In genomic region chr2:238439093-238439849, GRCh38 we compare ENCODE assay signal across 9 cellular contexts. TPM values are rescaled to one million over a fixed set of nuclear protein-coding genes. Genes with fewer than 3 reads are reported as not detected.
A peak's percentile ranks its signal among the peaks of the same experiment; 100 is the strongest.
DNase-seq lines count a peak whose midpoint lies in the region; ATAC-seq, FAIRE-seq and TF ChIP-seq lines count a peak whose summit lies in the region.
"Had no signal": no experiment of that assay in that cellular context is flagged by ENCODE, and none has a peak within 500 bp of the region (broad histone marks: within the 10 kb centered on the region; RNA-seq: fewer than 3 reads in every experiment).

No MANE protein-coding gene starts in this region.

- ATAC-seq in K562, result no peak
- peak; percentile 52 to 93 for ATAC-seq in upper lobe of left lung (ENCODE audit: low FRiP score in 2 of 2)
- no peak for ATAC-seq in GM21447 (IDR thresholded peaks at IDR 0.05; ENCODE audit: unreplicated experiment)

- TF ChIP-seq RAD21 in K562 (CRISPR knock-in tag; conservative IDR thresholded peaks at IDR 0.05 in 1 of 2, IDR thresholded peaks at IDR 0.05 in 1 of 2), result no peak

- DNase-seq in activated gamma-delta T cell treated with anti-CD3 and anti-CD28 coated beads, Interleukin-2, amount 50 U/mL, for 16 hours (ENCODE audit: low read depth), result peak; percentile 29
- DNase-seq in activated gamma-delta T cell (lab: John Stamatoyannopoulos, UW), result no peak
- no peak for DNase-seq in K562 (ENCODE audit: extremely low read depth in 1 of 4, low spot score in 3 of 4)
- no peak for DNase-seq in upper lobe of left lung
- DNase-seq in DMS114 treated with DMSO at 0.1 percent for 48 hours (lab: John Stamatoyannopoulos, UW; ENCODE audit: unreplicated experiment), result no peak
- DNase-seq in prostate gland (ENCODE audit: low spot score), result no peak

- H3K4me1 ChIP-seq in K562 (replicated peaks in 1 of 2; ENCODE audit: control insufficient read depth in 2 of 2, insufficient read depth in 2 of 2, low read length in 2 of 2) (peaks cover 3 to 14% of the 10 kb centered on the region in 2 experiments; a peak in 4 of 5 replicates), mucosa of stomach (ENCODE audit: control insufficient read depth, insufficient read depth, low read length) (peaks cover 10% of the 10 kb centered on the region), upper lobe of left lung (peaks cover 10 to 25% (median 14%) of the 10 kb centered on the region in 4 donors), prostate gland (replicated peaks) (no peaks in the 10 kb centered on the region)
- H3K4me1 ChIP-seq: BLaER1 had no signal

- peaks cover 15% of the 10 kb centered on the region; the same call in 1 of the 2 replicates for H4K20me1 ChIP-seq in K562 (replicated peaks; ENCODE audit: control insufficient read depth, insufficient read depth, low read length)

- TF ChIP-seq EP300 in K562 (IDR thresholded peaks at IDR 0.05; ENCODE audit: low read length), result no peak
- no peak for TF ChIP-seq EP300 in upper lobe of left lung (IDR thresholded peaks at IDR 0.05)

- H3K4me3 ChIP-seq in K562 (no peak overlapping the region), mucosa of stomach (ENCODE audit: low read length) (no peak overlapping the region), upper lobe of left lung (no peak overlapping the region), prostate gland (no peak overlapping the region)
- H3K4me3 ChIP-seq: BLaER1 had no signal

- TF ChIP-seq CTCF in K562 (IDR thresholded peaks at IDR 0.05 in 2 of 3, conservative IDR thresholded peaks at IDR 0.05 in 1 of 3; ENCODE audit: insufficient read depth in 2 of 3, low read depth in 1 of 3, low read length in 3 of 3) (no peak), upper lobe of left lung (IDR thresholded peaks at IDR 0.05) (no peak), prostate gland (IDR thresholded peaks at IDR 0.05) (no peak)

- no peak for FAIRE-seq in K562 (lab: Jason Lieb, UNC)

- no peaks in the 10 kb centered on the region for H3K27me3 ChIP-seq in K562 (ENCODE audit: control insufficient read depth in 2 of 2, insufficient read depth in 2 of 2, low read length in 2 of 2)
- H3K27me3 ChIP-seq in mucosa of stomach (ENCODE audit: control insufficient read depth, insufficient read depth, low read length), result no peaks in the 10 kb centered on the region
- H3K27me3 ChIP-seq in upper lobe of left lung, result no peaks in the 10 kb centered on the region
- no peaks in the 10 kb centered on the region for H3K27me3 ChIP-seq in prostate gland (replicated peaks; ENCODE audit: insufficient read depth)
- H3K27me3 ChIP-seq: BLaER1 had no signal

- H3K9me1 ChIP-seq in K562 (ENCODE audit: control insufficient read depth, insufficient read depth, low read length), result peaks cover 2% of the 10 kb centered on the region

- no peaks in the 10 kb centered on the region for H3K9me3 ChIP-seq in K562 (replicated peaks; ENCODE audit: control insufficient read depth, insufficient read depth, low read depth, low read length)
- H3K9me3 ChIP-seq in mucosa of stomach (ENCODE audit: control insufficient read depth, low read length), result no peaks in the 10 kb centered on the region
- no peaks in the 10 kb centered on the region for H3K9me3 ChIP-seq in upper lobe of left lung
- no peaks in the 10 kb centered on the region for H3K9me3 ChIP-seq in prostate gland
- H3K9me3 ChIP-seq: BLaER1 had no signal

- intact Hi-C loops in K562 (cut with micrococcal nuclease), result no loop called here
- intact Hi-C loops in prostate gland (cut with DNase I), result no loop called here

- CTCF ChIA-PET in K562 (lab: Yijun Ruan, JAX; ENCODE audit: low intra/inter-chr PET ratio), result no interaction called here

- H3K79me2 ChIP-seq in K562 (ENCODE audit: control insufficient read depth, insufficient read depth, low read length), result peaks cover 86% of the 10 kb centered on the region

- no TSS peak for BruUV-seq in K562 (replicated peaks; lab: Mats Ljungman, UMichigan)

- H2AFZ ChIP-seq in K562 (ENCODE audit: low read depth, low read length), result no peak overlapping the region

- H3K36me3 ChIP-seq in K562 (ENCODE audit: control insufficient read depth, insufficient read depth, low read length) (peaks cover 81% of the 10 kb centered on the region; the same call in 2 of the 3 replicates), mucosa of stomach (ENCODE audit: control insufficient read depth, insufficient read depth, low read length) (peaks cover 1% of the 10 kb centered on the region), upper lobe of left lung (peaks cover 10 to 55% (median 31%) of the 10 kb centered on the region in 4 donors), prostate gland (peaks cover 0 to 4% of the 10 kb centered on the region in 2 donors)

- in situ Hi-C loops in K562 (cut with MboI), result no loop called here

- 0 out of 4 replicates have a peak overlapping the region, but pooled peaks of 1 of the 2 experiments have one; percentile 20 for H3K9ac ChIP-seq in K562 (ENCODE audit: insufficient read depth in 1 of 2, low read depth in 2 of 2, low read length in 2 of 2)
- peak overlapping the region; percentile 2 for H3K9ac ChIP-seq in mucosa of stomach (ENCODE audit: low read length)
- H3K9ac ChIP-seq: BLaER1 had no signal

- POLR2A ChIA-PET in K562 (lab: Yijun Ruan, JAX), result interaction anchor here (0.8 to 1.2 kb wide), 2 partner anchors 8 to 10 kb away, joined by 3 read pairs; no protein-coding TSS in a partner anchor

- TF ChIP-seq POLR2A in K562 (conservative IDR thresholded peaks at IDR 0.05), result no peak
- TF ChIP-seq POLR2A in upper lobe of left lung (IDR thresholded peaks at IDR 0.05), result no peak
- no peak for TF ChIP-seq POLR2A in prostate gland (IDR thresholded peaks at IDR 0.05)

- 77% methylated on average over 22 of the region's 23 CpGs for WGBS in K562 (ENCODE audit: insufficient coverage, low coverage, missing lambda C conversion rate)
- WGBS in upper lobe of left lung, 2 donors, result 84% methylated on average over 23 of the region's 23 CpGs
- WGBS in prostate gland, result 62% methylated on average over 23 of the region's 23 CpGs

- no peak overlapping the region for H3K4me2 ChIP-seq in K562 (ENCODE audit: insufficient read depth, low read length)
- H3K4me2 ChIP-seq: BLaER1 had no signal

- H3K27ac ChIP-seq in K562 (ENCODE audit: extremely low read depth, low read depth, low read length) (no peak overlapping the region), upper lobe of left lung (peak overlapping the region in 2 of 4 donors; percentile 19 to 21), prostate gland (peak overlapping the region in 1 of 2 donors; percentile 26)
- H3K27ac ChIP-seq: BLaER1 had no signal

TF ChIP-seq in K562, 482 proteins besides CTCF, POLR2A, EP300 and RAD21 (continues in another document):
- TF ChIP-seq KAT2B (IDR thresholded peaks at IDR 0.05; ENCODE audit: low read depth, low read length) (no peak), ZNF75A (CRISPR knock-in tag; IDR thresholded peaks at IDR 0.05) (no peak), EWSR1 (IDR thresholded peaks at IDR 0.05; ENCODE audit: borderline replicate concordance, low read depth, partially characterized antibody) (no peak), FOSL1 (tag; conservative IDR thresholded peaks at IDR 0.05) (peak; percentile 79), ATF3 (IDR thresholded peaks at IDR 0.05) (peak; percentile 33; the same call in 1 of the 2 replicates), ATF3 (CRISPR knock-in tag; conservative IDR thresholded peaks at IDR 0.05) (no peak), ZSCAN32 (CRISPR knock-in tag; IDR thresholded peaks at IDR 0.05) (no peak), CHD2 (IDR thresholded peaks at IDR 0.05; ENCODE audit: low read depth, low read length) (no peak), BRD4 (IDR thresholded peaks at IDR 0.05) (no peak), KDM1A (IDR thresholded peaks at IDR 0.05) (no peak), NCOA6 (IDR thresholded peaks at IDR 0.05) (no peak), KAT8 (IDR thresholded peaks at IDR 0.05; ENCODE audit: low read depth) (no peak), SIN3B (IDR thresholded peaks at IDR 0.05; ENCODE audit: low read depth) (no peak), ZNF408 (CRISPR knock-in tag; IDR thresholded peaks at IDR 0.05; ENCODE audit: low read depth) (no peak)

RNA-seq across cellular contexts. Expression of gene ASB1, which starts 12.5 kb away (rescaled TPM):
- 69.7 and 90.0 TPM in 2 replicates for total RNA-seq in K562 (2011; cell fraction: chromatin; rRNA removed; ENCODE audit: low replicate concordance)
- total RNA-seq in K562 (2011; cell fraction: nucleolus; rRNA removed), result 54.0 and 56.1 TPM in 2 replicates
- 64.5 and 65.1 TPM in 2 replicates for total RNA-seq in K562 (2011; cell fraction: nucleoplasm; rRNA removed)
- total RNA-seq in K562 (2014; rRNA removed), result 32.0 and 37.5 TPM in 2 replicates
- 17.5 and 18.0 TPM in 2 replicates for total RNA-seq in K562 (2014; rRNA removed; fragmentation: Illumina TruSeq; extraction: Trizol)
- 18.2 and 20.1 TPM in 2 replicates for total RNA-seq in K562 (2015; rRNA removed; fragmentation: Illumina TruSeq; extraction: Trizol)
- 35.5 and 37.7 TPM in 2 replicates for total RNA-seq in K562 (2021)
- 23.9 and 26.4 TPM in 2 replicates for polyA plus RNA-seq in K562 (2011; rRNA removed)
- polyA plus RNA-seq in K562 (2011; cell fraction: cytosol; rRNA removed), result 25.8 and 40.3 TPM in 2 replicates
- polyA plus RNA-seq in K562 (2011; cell fraction: nucleus; rRNA removed), result 81.4 and 94.5 TPM in 2 replicates
- 22.4 and 22.9 TPM in 2 replicates for polyA plus RNA-seq in K562 (2012)
- polyA plus RNA-seq in K562 (2014; fragmentation: Illumina TruSeq; extraction: Trizol), result 27.5 and 34.9 TPM in 2 replicates
- polyA plus RNA-seq in K562 (2014; fragmentation: Nextera tagmentation; extraction: Ambion mirVana), result 1 to 10 TPM; 6.3 to 8.7 TPM
- 33.1 and 42.1 TPM in 2 replicates for polyA plus RNA-seq in K562 (2014; rRNA removed)
- 13.5 and 17.4 TPM in 2 replicates for polyA minus RNA-seq in K562 (2011; rRNA and poly(A)+ RNA removed)
- 20.6 and 22.0 TPM in 2 replicates for polyA minus RNA-seq in K562 (2011; cell fraction: cytosol; rRNA and poly(A)+ RNA removed)
- 21.3 and 22.2 TPM in 2 replicates for polyA minus RNA-seq in K562 (2011; cell fraction: nucleus; rRNA and poly(A)+ RNA removed)
- 10 to 100 TPM; 12.7 to 29.4 (median 24.3) TPM for total RNA-seq in upper lobe of left lung
- 10 to 100 TPM; 11.9 to 27.8 TPM for total RNA-seq in prostate gland

Comparison
In these comparisons a context has a peak if more than half of its experiments do, and no peak if none do; other contexts are left out.
1. ATAC-seq: peak in upper lobe of left lung (2 of 2); none in K562 (single experiment) and GM21447 (single experiment).